Comparison of ENCODE assay signal across 16 cellular contexts in the genomic region with DNA sequence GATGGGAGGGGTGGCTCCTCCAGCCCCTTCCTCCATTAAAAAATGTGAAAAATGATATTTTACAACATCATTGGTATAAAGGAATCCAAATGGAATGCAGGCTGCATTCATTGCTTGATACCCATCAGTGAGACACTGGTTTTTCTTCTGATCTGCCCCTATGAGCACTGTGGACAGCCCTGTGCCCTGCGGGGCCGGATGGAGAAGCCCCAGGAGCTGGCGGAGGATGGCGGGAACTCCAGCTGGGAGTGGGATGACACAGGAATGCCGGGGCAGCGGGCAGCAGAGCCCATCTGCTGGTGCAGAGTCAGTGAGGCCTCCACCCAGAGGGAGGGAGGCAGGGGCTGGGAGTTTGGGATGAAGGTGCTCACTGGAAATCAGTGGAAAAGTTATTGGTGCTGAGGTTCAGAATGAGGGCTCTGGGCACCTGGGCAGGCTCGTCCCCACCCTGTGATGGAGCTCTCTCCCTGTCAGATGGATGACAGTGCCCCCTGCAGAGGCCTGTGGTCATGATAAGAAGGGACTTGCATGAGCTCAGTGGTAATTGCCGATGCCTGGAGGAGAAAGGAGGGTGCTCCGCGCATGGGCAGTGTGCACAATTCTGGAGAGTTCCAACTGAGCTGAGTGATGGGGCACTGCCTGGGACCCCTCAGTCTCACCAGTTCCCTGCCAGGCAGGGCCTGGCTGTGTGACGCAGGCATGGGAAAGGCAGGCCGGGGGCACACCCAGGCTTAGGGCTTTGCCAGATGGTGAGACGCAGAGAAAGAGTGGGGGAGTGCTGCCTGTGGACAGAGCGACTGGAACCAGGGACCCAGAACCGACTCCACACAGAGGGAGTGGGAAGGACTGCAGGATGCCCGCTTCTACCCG. TPM values are rescaled to one million over a fixed set of nuclear protein-coding genes. Genes with fewer than 3 reads are reported as not detected.
DNase-seq lines count a peak whose midpoint lies in the region; ATAC-seq and TF ChIP-seq lines count a peak whose summit lies in the region.
"Had no signal": no experiment of that assay in that cellular context is flagged by ENCODE, and none has a peak within 500 bp of the region (broad histone marks: within the 10 kb centered on the region; RNA-seq: fewer than 3 reads in every experiment).

No MANE protein-coding gene starts in this region.

- H3K9ac ChIP-seq in OCI-LY3 (ENCODE audit: low read length) = no peak overlapping the region

- H3K36me3 ChIP-seq in A673 (ENCODE audit: insufficient read depth, low read length, poor library complexity, severe bottlenecking) = no peaks in the 10 kb centered on the region
- H3K36me3 ChIP-seq in OCI-LY3 (replicated peaks; ENCODE audit: low read depth, low read length) = no peaks in the 10 kb centered on the region
- H3K36me3 ChIP-seq: gastroesophageal sphincter had no signal

- peaks cover 31% of the 10 kb centered on the region for H4K20me1 ChIP-seq in OCI-LY3 (ENCODE audit: insufficient read depth, low read length)

- no peaks in the 10 kb centered on the region for H3K79me2 ChIP-seq in OCI-LY3 (ENCODE audit: low read length)

- DNase-seq in A673 (ENCODE audit: low spot score) = peak; percentile 19
- DNase-seq in ELR (ENCODE audit: low read depth) = peak; percentile 81
- peak; percentile 26 for DNase-seq in hepatic stellate cell (ENCODE audit: low spot score)
- DNase-seq in GM13976 (ENCODE audit: low spot score) = no peak
- no peak for DNase-seq in NCI-H2227 treated with DMSO at 0.1 percent for 48 hours (lab: John Stamatoyannopoulos, UW)
- DNase-seq: activated CD4-positive, alpha-beta T cell treated with anti-CD3 and anti-CD28 coated beads for 1 hour; aorta; effector memory CD4-positive, alpha-beta T cell; kidney; NCI-H2081; stimulated activated CD4-positive, alpha-beta T cell treated with anti-CD3 and anti-CD28 coated beads, Interleukin-2, amount 100 ng/mL, for 48 hours had no signal

- H3K27me3 ChIP-seq in A673 (replicated peaks; ENCODE audit: insufficient read depth, low read depth, low read length, poor library complexity) (peaks cover 7% of the 10 kb centered on the region), OCI-LY3 (ENCODE audit: low read depth, low read length) (peaks cover 69% of the 10 kb centered on the region)
- H3K27me3 ChIP-seq: gastroesophageal sphincter had no signal

- no peak overlapping the region for H2AFZ ChIP-seq in OCI-LY3 (ENCODE audit: low read depth, low read length)

- intact Hi-C loops in A673 (cut with micrococcal nuclease; ENCODE audit: unreplicated experiment) = no loop called here

- ATAC-seq in GM21390 (IDR thresholded peaks at IDR 0.05; ENCODE audit: unreplicated experiment) (no peak), GM18511 (IDR thresholded peaks at IDR 0.05; ENCODE audit: unreplicated experiment) (no peak)
- ATAC-seq: gastroesophageal sphincter; stimulated activated effector memory CD8-positive, alpha-beta T cell treated with anti-CD3 and anti-CD28 coated beads, Interleukin-12 subunit alpha, Interleukin-12 subunit beta, amount 100 ng/mL, for 72 hours had no signal

- BruUV-seq in A673 (replicated peaks; lab: Mats Ljungman, UMichigan) = no TSS peak

- no peaks in the 10 kb centered on the region for H3K9me3 ChIP-seq in A673 (ENCODE audit: low read depth, low read length, poor library complexity, severe bottlenecking)
- no peaks in the 10 kb centered on the region for H3K9me3 ChIP-seq in OCI-LY3 (ENCODE audit: insufficient read depth, low read length)
- H3K9me3 ChIP-seq: gastroesophageal sphincter had no signal

- TF ChIP-seq CTCF in A673 (conservative IDR thresholded peaks at IDR 0.05; ENCODE audit: low read depth, low read length) (no peak), OCI-LY3 (IDR thresholded peaks at IDR 0.05; ENCODE audit: low read depth, low read length) (peak; percentile 32), GM13976 (IDR thresholded peaks at IDR 0.05; ENCODE audit: borderline replicate concordance, control extremely low read depth, extremely low read depth, insufficient read depth, missing control alignments) (no peak)

- in situ Hi-C loops in GM13976 (cut with MboI; ENCODE audit: low sequenced_read_pairs, unreplicated experiment) = no loop called here

- H3K4me1 ChIP-seq in A673 (ENCODE audit: insufficient read depth, low read length, poor library complexity, severe bottlenecking) = peaks cover 5% of the 10 kb centered on the region
- H3K4me1 ChIP-seq in OCI-LY3 (ENCODE audit: low read length) = peaks cover 37% of the 10 kb centered on the region

- H3K4me3 ChIP-seq in A673 (ENCODE audit: low read depth, low read length, poor library complexity, severe bottlenecking) (no peak overlapping the region), OCI-LY3 (ENCODE audit: low read length) (no peak overlapping the region)
- H3K4me3 ChIP-seq: gastroesophageal sphincter had no signal

- CTCF ChIA-PET in A673 (lab: Charles Lee) = no interaction called here

- no peak overlapping the region for H3K27ac ChIP-seq in A673 (ENCODE audit: low read depth, low read length, poor library complexity, severe bottlenecking)
- H3K27ac ChIP-seq in OCI-LY3 (ENCODE audit: low read length) = no peak overlapping the region
- H3K27ac ChIP-seq: gastroesophageal sphincter had no signal

- POLR2A ChIA-PET in A673 (lab: Charles Lee; ENCODE audit: low non-redundant PET) = no interaction called here

- H3K4me2 ChIP-seq in OCI-LY3 (ENCODE audit: low read length) = no peak overlapping the region

RNA-seq across cellular contexts. Expression of a gene that starts 23.2 kb away (rescaled TPM):
- 0.90 and 1.6 TPM in 2 replicates for total RNA-seq in A673 (2021)
- total RNA-seq: aorta, gastroesophageal sphincter, kidney had no signal

RNA-seq across cellular contexts. Expression of a gene that starts 59.2 kb away (rescaled TPM):
- total RNA-seq in A673 (2021) = not detected in 2 replicates

Comparison
In these comparisons a context has a peak if more than half of its experiments do, and no peak if none do; other contexts are left out.
1. DNase-seq: peak in A673 (single experiment), ELR (single experiment) and hepatic stellate cell (single experiment); none in GM13976 (single experiment) and NCI-H2227 treated with DMSO at 0.1 percent for 48 hours (single experiment).